In genomic region chr7:98913026-98913425, GRCh38 we compare ENCODE assay signal across 23 cellular contexts. TPM values are rescaled to one million over a fixed set of nuclear protein-coding genes. Genes with fewer than 3 reads are reported as not detected.
"Had no signal": no experiment of that assay in that cellular context is flagged by ENCODE, and none has a peak within 500 bp of the region (broad histone marks: within the 10 kb centered on the region; RNA-seq: fewer than 3 reads in every experiment).

No MANE protein-coding gene starts in this region.

- H3K27ac ChIP-seq: colonic mucosa, gastrocnemius medialis, left lung, right lobe of liver, skin epidermis, thoracic aorta had no signal

- H3K4me3 ChIP-seq: colonic mucosa, gastrocnemius medialis, left lung, lung, right lobe of liver, skin epidermis, thoracic aorta had no signal

- ATAC-seq: activated naive CD4-positive, alpha-beta T cell treated with anti-CD3 and anti-CD28 coated beads, Interleukin-2, amount 50 U/mL, for 72 hours; activated T-cell treated with anti-CD3 and anti-CD28 coated beads, Interleukin-2, amount 50 U/mL, for 72 hours; left lung; natural killer cell treated with Interleukin-12 subunit alpha and Interleukin-12 subunit beta and Interleukin-15 and Interleukin-18, amount 100 ng/mL, for 72 hours; right lobe of liver had no signal

- H3K27me3 ChIP-seq: colonic mucosa, gastrocnemius medialis, left lung, right lobe of liver had no signal

- H3K4me1 ChIP-seq: colonic mucosa, left lung, right lobe of liver had no signal

- DNase-seq: activated CD4-positive, alpha-beta T cell treated with anti-CD3 and anti-CD28 coated beads for 4 hours; activated CD4-positive, alpha-beta T cell treated with anti-CD3 and anti-CD28 coated beads, Interleukin-2, amount 50 U/mL, for 4 hours; activated CD4-positive, CD25-positive, alpha-beta regulatory T cell; activated naive CD4-positive, alpha-beta T cell; activated T-cell treated with anti-CD3 and anti-CD28 coated beads for 4 hours; activated T-cell treated with anti-CD3 and anti-CD28 coated beads, Interleukin-2, amount 50 U/mL, for 72 hours; colonic mucosa; effector CD8-positive, alpha-beta T cell; gastrocnemius medialis; glutamatergic neuron; left lung; mesendoderm; right lobe of liver; stimulated activated CD4-positive, alpha-beta T cell treated with anti-CD3 and anti-CD28 coated beads, Interleukin-12 subunit alpha, Interleukin-12 subunit beta, amount 100 ng/mL, for 4 hours; stimulated activated CD4-positive, alpha-beta T cell treated with anti-CD3 and anti-CD28 coated beads, Interleukin-4, amount 100 ng/mL, for 1 hour had no signal

RNA-seq across cellular contexts. Expression of gene TMEM130, which starts 43.2 kb away (rescaled TPM):
- total RNA-seq: activated naive CD4-positive, alpha-beta T cell treated with anti-CD3 and anti-CD28 coated beads, Interleukin-2, amount 50 U/mL, for 72 hours; dermis microvascular lymphatic vessel endothelial cell; gastrocnemius medialis; myocyte; natural killer cell treated with Interleukin-12 subunit alpha and Interleukin-12 subunit beta and Interleukin-15 and Interleukin-18, amount 100 ng/mL, for 72 hours; right lobe of liver; subcutaneous adipose tissue had no signal
